In the genomic region with DNA sequence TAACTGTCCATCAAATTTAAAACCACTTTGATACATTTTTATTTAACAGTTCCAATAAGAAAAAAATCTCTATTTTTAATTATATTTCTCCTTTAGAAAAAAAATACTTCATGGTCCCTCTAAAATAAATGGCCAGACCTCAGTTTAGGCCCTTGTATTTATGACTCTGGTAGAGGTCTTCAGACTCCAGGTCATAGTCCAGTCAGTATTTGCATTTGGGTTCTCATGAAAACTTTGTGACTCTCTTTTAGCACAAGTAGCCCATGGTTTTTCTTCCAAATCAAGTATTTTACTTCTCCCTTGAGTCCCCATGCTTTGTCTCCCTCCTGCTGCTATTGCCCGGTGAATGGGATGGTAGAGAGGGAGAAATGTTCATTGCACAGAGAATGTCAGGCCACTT, we compare ENCODE assay signal across 6 cellular contexts. TPM values are rescaled to one million over a fixed set of nuclear protein-coding genes. Genes with fewer than 3 reads are reported as not detected.
"Had no signal": no experiment of that assay in that cellular context is flagged by ENCODE, and none has a peak within 500 bp of the region (broad histone marks: within the 10 kb centered on the region; RNA-seq: fewer than 3 reads in every experiment).

No MANE protein-coding gene starts in this region.

- H3K9me3 Mint-ChIP-seq: GM23338, H9 had no signal

- H3K4me2 ChIP-seq: GM23338 had no signal

- DNase-seq: H9, HCEC 1CT, KBM-7 had no signal

- H3K4me3 Mint-ChIP-seq: GM23338, H9, IgD-negative memory B cell had no signal

- H3K4me3 ChIP-seq: GM23338 had no signal

- H3K27me3 Mint-ChIP-seq: IgD-negative memory B cell had no signal

- H3K27ac ChIP-seq: HL-60 had no signal

- H2AFZ ChIP-seq: GM23338 had no signal

- ATAC-seq: GM23338 had no signal

- H3K27ac Mint-ChIP-seq: GM23338, H9, IgD-negative memory B cell had no signal

RNA-seq across cellular contexts. Expression of a gene that starts 5.5 kb away (rescaled TPM):
- polyA plus RNA-seq: IgD-negative memory B cell had no signal
